ENCODE assay signal across 24 cellular contexts in genomic region chr6:38459291-38459690, GRCh38.
DNase-seq lines count a peak whose midpoint lies in the region; ATAC-seq and TF ChIP-seq lines count a peak whose summit lies in the region.
"Had no signal": no experiment of that assay in that cellular context is flagged by ENCODE, and none has a peak within 500 bp of the region (broad histone marks: within the 10 kb centered on the region; RNA-seq: fewer than 3 reads in every experiment).

No MANE protein-coding gene starts in this region.

- H3K9me3 ChIP-seq in mammary epithelial cell (replicated peaks; ENCODE audit: insufficient read depth, low read length) (no peaks in the 10 kb centered on the region), breast epithelium (no peaks in the 10 kb centered on the region)
- H3K9me3 ChIP-seq: colonic mucosa, mucosa of descending colon, psoas muscle had no signal

- no peak overlapping the region for H3K4me2 ChIP-seq in mammary epithelial cell (ENCODE audit: insufficient read depth, low read depth, low read length)
- H3K4me2 ChIP-seq: neural progenitor cell, smooth muscle cell had no signal

- no peaks in the 10 kb centered on the region; the same call in 1 of the 2 replicates for H3K27me3 Mint-ChIP-seq in HFFc6 (ENCODE audit: insufficient read depth)
- H3K27me3 Mint-ChIP-seq: activated CD4-positive, alpha-beta T cell treated with anti-CD3 and anti-CD28 coated beads, Interleukin-2, amount 10 ng/mL, durations not matched to agents 7 days and 5 days; CD4-positive, CD25-positive, alpha-beta regulatory T cell had no signal

- H2AFZ ChIP-seq in mammary epithelial cell (ENCODE audit: low read depth, low read length) = no peak overlapping the region
- H2AFZ ChIP-seq: neural progenitor cell had no signal

- no peaks in the 10 kb centered on the region for H3K9me3 Mint-ChIP-seq in HFFc6

- no peak overlapping the region for H3K9ac ChIP-seq in mammary epithelial cell (ENCODE audit: insufficient read depth, low read length)
- H3K9ac ChIP-seq: neural progenitor cell had no signal

- H3K4me1 ChIP-seq in mammary epithelial cell (ENCODE audit: insufficient read depth, low read length) (no peaks in the 10 kb centered on the region), breast epithelium (no peaks in the 10 kb centered on the region)
- H3K4me1 ChIP-seq: colonic mucosa, psoas muscle, stomach, upper lobe of left lung had no signal

- BruUV-seq in mammary epithelial cell (replicated peaks; lab: Mats Ljungman, UMichigan) = no TSS peak

- DNase-seq in mammary epithelial cell (peak; percentile 2), breast epithelium (ENCODE audit: low spot score in 2 of 2) (no peak), amniotic epithelial cell (ENCODE audit: low read depth) (peak; percentile 63), fibroblast of pulmonary artery (ENCODE audit: low read depth) (peak; percentile 41), cerebellar cortex (ENCODE audit: low spot score) (no peak), sciatic nerve (ENCODE audit: low spot score) (no peak), HFFc6 (no peak)
- DNase-seq: activated CD4-positive, alpha-beta T cell treated with anti-CD3 and anti-CD28 coated beads, Interleukin-2, amount 10 ng/mL, durations not matched to agents 7 days and 5 days; CD4-positive, CD25-positive, alpha-beta regulatory T cell; colonic mucosa; KG1; mucosa of descending colon; NCI-H1048; NCI-H2029; NCI-H510A treated with DMSO at 0.1 percent for 48 hours; psoas muscle; SHP77; stimulated activated CD4-positive, alpha-beta T cell treated with anti-CD3 and anti-CD28 coated beads, Interleukin-4, amount 100 ng/mL, for 1 hour; stomach; T-helper 1 cell; upper lobe of left lung had no signal

- WGBS in mammary epithelial cell (ENCODE audit: low coverage, missing lambda C conversion rate) = 100% methylated on average over 2 of the region's 2 CpGs

- no peaks in the 10 kb centered on the region for H4K20me1 ChIP-seq in mammary epithelial cell (ENCODE audit: insufficient read depth, low read length)

- no peak overlapping the region for H3K4me3 Mint-ChIP-seq in HFFc6
- H3K4me3 Mint-ChIP-seq: activated CD4-positive, alpha-beta T cell treated with anti-CD3 and anti-CD28 coated beads, Interleukin-2, amount 10 ng/mL, durations not matched to agents 7 days and 5 days; CD4-positive, CD25-positive, alpha-beta regulatory T cell; neural progenitor cell had no signal

- H3K27ac ChIP-seq in mammary epithelial cell (ENCODE audit: insufficient read depth, low read depth, low read length) (no peak overlapping the region), breast epithelium (no peak overlapping the region)
- H3K27ac ChIP-seq: colonic mucosa, neural progenitor cell, psoas muscle, stomach, upper lobe of left lung had no signal

- no peaks in the 10 kb centered on the region for H3K27me3 ChIP-seq in mammary epithelial cell (ENCODE audit: insufficient read depth, low read length)
- H3K27me3 ChIP-seq in breast epithelium = no peaks in the 10 kb centered on the region
- H3K27me3 ChIP-seq: colonic mucosa, neural progenitor cell, stomach, upper lobe of left lung had no signal

- dilution Hi-C loops in mammary epithelial cell (cut with HindIII; ENCODE audit: low sequenced_read_pairs) = no loop called here

- intact Hi-C loops in mammary epithelial cell (cut with micrococcal nuclease) (no loop called here), breast epithelium (cut with DNase I; ENCODE audit: low total_unique reads) (no loop called here), sciatic nerve (cut with DNase I) (no loop called here)

- peaks cover 5% of the 10 kb centered on the region for H3K36me3 Mint-ChIP-seq in HFFc6 (ENCODE audit: low read depth)

- TF ChIP-seq CTCF in mammary epithelial cell (conservative IDR thresholded peaks at IDR 0.05 in 1 of 2, IDR thresholded peaks at IDR 0.05 in 1 of 2; ENCODE audit: extremely low read depth in 1 of 2, insufficient read depth in 1 of 2, low read depth in 1 of 2, low read length in 2 of 2) (no peak), breast epithelium (IDR thresholded peaks at IDR 0.05) (no peak), fibroblast of pulmonary artery (IDR thresholded peaks at IDR 0.05; ENCODE audit: low read length, missing control alignments) (no peak), HFFc6 (IDR thresholded peaks at IDR 0.05) (no peak)

- no peak for TF ChIP-seq POLR2A in breast epithelium (IDR thresholded peaks at IDR 0.05)

- no peak overlapping the region for H3K27ac Mint-ChIP-seq in HFFc6
- H3K27ac Mint-ChIP-seq: activated CD4-positive, alpha-beta T cell treated with anti-CD3 and anti-CD28 coated beads, Interleukin-2, amount 10 ng/mL, durations not matched to agents 7 days and 5 days; CD4-positive, CD25-positive, alpha-beta regulatory T cell; neural progenitor cell had no signal

- in situ Hi-C loops in mammary epithelial cell (cut with MboI; ENCODE audit: low sequenced_read_pairs in 2 of 2) = no loop called here

- H3K36me3 ChIP-seq in mammary epithelial cell (ENCODE audit: insufficient read depth, low read length) = no peaks in the 10 kb centered on the region
- no peaks in the 10 kb centered on the region for H3K36me3 ChIP-seq in breast epithelium
- H3K36me3 ChIP-seq: colonic mucosa, neural progenitor cell, stomach, upper lobe of left lung had no signal

- ATAC-seq in HG03280 (IDR thresholded peaks at IDR 0.05; ENCODE audit: unreplicated experiment) (no peak), sciatic nerve (no peak)
- ATAC-seq: mucosa of descending colon, psoas muscle had no signal

- H3K4me1 Mint-ChIP-seq in HFFc6 (ENCODE audit: low read depth) = peaks cover 23% of the 10 kb centered on the region
- H3K4me1 Mint-ChIP-seq: activated CD4-positive, alpha-beta T cell treated with anti-CD3 and anti-CD28 coated beads, Interleukin-2, amount 10 ng/mL, durations not matched to agents 7 days and 5 days; neural progenitor cell had no signal

- H3K4me3 ChIP-seq in mammary epithelial cell (replicated peaks in 1 of 3; ENCODE audit: insufficient read depth in 1 of 3, low read depth in 2 of 3, low read length in 3 of 3) (no peak overlapping the region), breast epithelium (no peak overlapping the region), fibroblast of pulmonary artery (replicated peaks; ENCODE audit: low read depth, low read length) (no peak overlapping the region)
- H3K4me3 ChIP-seq: colonic mucosa, mucosa of descending colon, neural progenitor cell, psoas muscle, smooth muscle cell, stomach, upper lobe of left lung had no signal

- CTCF ChIA-PET in mammary epithelial cell (lab: Charles Lee; ENCODE audit: low non-redundant PET) = no interaction called here

- H3K79me2 ChIP-seq in mammary epithelial cell (ENCODE audit: insufficient read depth, low read length) = no peaks in the 10 kb centered on the region

Comparison
In these comparisons a context has a peak if more than half of its experiments do, and no peak if none do; other contexts are left out.
1. DNase-seq: peak in mammary epithelial cell (single experiment), amniotic epithelial cell (single experiment) and fibroblast of pulmonary artery (single experiment); none in breast epithelium (0 of 2), cerebellar cortex (single experiment), sciatic nerve (single experiment) and HFFc6 (single experiment).